In the genomic region with DNA sequence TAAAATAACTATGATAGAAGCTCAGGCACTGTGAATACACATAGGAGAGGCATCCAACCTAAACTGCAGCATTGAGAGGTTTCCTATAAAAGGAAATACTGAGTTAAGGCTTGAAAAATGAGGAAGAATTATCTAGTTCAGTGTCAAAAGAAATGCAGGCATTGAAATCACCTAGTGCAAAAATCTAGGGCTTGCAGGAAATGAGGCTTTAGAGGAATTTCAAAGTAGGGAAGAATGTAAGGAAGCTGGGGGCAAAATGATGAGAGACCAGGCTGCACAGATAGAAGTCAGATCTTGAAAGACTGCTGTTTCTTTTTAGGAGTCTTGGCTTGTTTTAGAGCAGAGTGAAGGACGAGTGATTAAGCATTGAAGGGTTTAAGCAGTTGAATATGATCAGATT, we compare ENCODE assay signal across 24 cellular contexts. TPM values are rescaled to one million over a fixed set of nuclear protein-coding genes. Genes with fewer than 3 reads are reported as not detected.
"Had no signal": no experiment of that assay in that cellular context is flagged by ENCODE, and none has a peak within 500 bp of the region (broad histone marks: within the 10 kb centered on the region; RNA-seq: fewer than 3 reads in every experiment).

No MANE protein-coding gene starts in this region.

- H3K4me1 ChIP-seq: adrenal gland, body of pancreas, colonic mucosa, esophagus squamous epithelium, sigmoid colon, stomach, testis, upper lobe of right lung had no signal

- ATAC-seq: body of pancreas, T-cell, upper lobe of right lung had no signal

- H3K27me3 ChIP-seq: adrenal gland, body of pancreas, colonic mucosa, esophagus squamous epithelium, ovary, sigmoid colon, stomach, testis, upper lobe of right lung had no signal

- H3K4me3 ChIP-seq: adrenal gland, body of pancreas, colonic mucosa, esophagus squamous epithelium, ovary, sigmoid colon, stomach, testis, upper lobe of right lung had no signal

- H3K36me3 ChIP-seq: adrenal gland, colonic mucosa, ovary, sigmoid colon, upper lobe of right lung had no signal

- H3K27ac ChIP-seq: adrenal gland, body of pancreas, colonic mucosa, esophagus squamous epithelium, ovary, sigmoid colon, stomach, testis, upper lobe of right lung had no signal

- H3K9me3 ChIP-seq: adrenal gland, body of pancreas, colonic mucosa, esophagus squamous epithelium, ovary, sigmoid colon, stomach, testis, upper lobe of right lung had no signal

- DNase-seq: activated CD4-positive, alpha-beta T cell treated with anti-CD3 and anti-CD28 coated beads for 1 hour; activated CD4-positive, alpha-beta T cell treated with anti-CD3 and anti-CD28 coated beads, Interleukin-2, amount 50 U/mL, for 4 hours; activated naive CD4-positive, alpha-beta T cell; activated T-cell treated with anti-CD3 and anti-CD28 coated beads for 4 hours; adrenal gland; body of pancreas; caudate nucleus; colonic mucosa; esophagus squamous epithelium; hypothalamus; kidney glomerular epithelial cell; midbrain; ovary; sigmoid colon; stimulated activated CD4-positive, alpha-beta T cell treated with anti-CD3 and anti-CD28 coated beads, Interleukin-1b, Interleukin-23, amount 100 ng/mL, for 48 hours; stomach; T-cell; testis; upper lobe of right lung had no signal

RNA-seq across cellular contexts. Expression of a gene that starts 28.1 kb away (rescaled TPM):
- total RNA-seq: adrenal gland, body of pancreas, colonic mucosa, esophagus squamous epithelium, fibroblast of villous mesenchyme, glomerular endothelial cell, liver, myocyte, neural crest cell, ovary, sigmoid colon, stomach, T-cell, testis, upper lobe of right lung had no signal
- polyA plus RNA-seq: adrenal gland, liver, ovary, sigmoid colon, stomach had no signal

RNA-seq across cellular contexts. Expression of a gene that starts 44.0 kb away (rescaled TPM):
- total RNA-seq: adrenal gland, body of pancreas, colonic mucosa, esophagus squamous epithelium, fibroblast of villous mesenchyme, glomerular endothelial cell, liver, myocyte, neural crest cell, ovary, sigmoid colon, stomach, T-cell, testis, upper lobe of right lung had no signal
- polyA plus RNA-seq: adrenal gland, liver, ovary, sigmoid colon, stomach had no signal

RNA-seq across cellular contexts. Expression of a gene that starts 46.7 kb away (rescaled TPM):
- total RNA-seq: adrenal gland, body of pancreas, colonic mucosa, esophagus squamous epithelium, fibroblast of villous mesenchyme, glomerular endothelial cell, liver, myocyte, neural crest cell, ovary, sigmoid colon, stomach, T-cell, testis, upper lobe of right lung had no signal
- polyA plus RNA-seq: adrenal gland, liver, ovary, sigmoid colon, stomach had no signal
